Comparison of ENCODE assay signal across 8 cellular contexts in genomic region chr2:182767578-182767977, GRCh38. TPM values are rescaled to one million over a fixed set of nuclear protein-coding genes. Genes with fewer than 3 reads are reported as not detected.
DNase-seq lines count a peak whose midpoint lies in the region; ATAC-seq, FAIRE-seq and TF ChIP-seq lines count a peak whose summit lies in the region.

No MANE protein-coding gene starts in this region.

- no peaks in the 10 kb centered on the region for H3K27me3 Mint-ChIP-seq in Calu3 (ENCODE audit: unreplicated experiment)
- H3K27me3 Mint-ChIP-seq in activated naive CD8-positive, alpha-beta T cell treated with anti-CD3 and anti-CD28 coated beads, Interleukin-2, amount 50 U/mL, for 24 hours: no peaks in the 10 kb centered on the region
- H3K27me3 Mint-ChIP-seq in naive thymus-derived CD8-positive, alpha-beta T cell: no peaks in the 10 kb centered on the region

- CTCF ChIA-PET in Calu3 (lab: Charles Lee) (interaction anchor here (0.6 to 1.7 kb wide), 7 partner anchors 11 to 520 kb away, joined by 3 to 10 read pairs (median 4); partner anchors contain the start of gene FRZB), HepG2 (lab: Yijun Ruan, JAX; ENCODE audit: low intra/inter-chr PET ratio, low total read pairs) (interaction anchor here (1.6 kb wide), 1 partner anchor 212 kb away, joined by 19 read pairs; no protein-coding TSS in a partner anchor)

- H3K4me3 Mint-ChIP-seq in Calu3 (ENCODE audit: low read depth, unreplicated experiment): no peak overlapping the region
- H3K4me3 Mint-ChIP-seq in activated naive CD8-positive, alpha-beta T cell treated with anti-CD3 and anti-CD28 coated beads, Interleukin-2, amount 50 U/mL, for 24 hours: no peak overlapping the region
- no peak overlapping the region for H3K4me3 Mint-ChIP-seq in naive thymus-derived CD8-positive, alpha-beta T cell

- H2AFZ ChIP-seq in HepG2 (ENCODE audit: low read length): no peak overlapping the region

- H3K4me3 ChIP-seq in WI38 (ENCODE audit: low read depth, low read length) (no peak overlapping the region), HepG2 (replicated peaks in 1 of 3; ENCODE audit: insufficient read depth in 1 of 3, low read depth in 2 of 3, low read length in 3 of 3) (no peak overlapping the region)

- H3K36me3 ChIP-seq in HepG2 (replicated peaks in 1 of 2; ENCODE audit: control insufficient read depth in 1 of 2, insufficient read depth in 2 of 2, low read length in 2 of 2): peaks cover 10 to 53% of the 10 kb centered on the region in 2 experiments

- H3K9ac ChIP-seq in HepG2 (ENCODE audit: insufficient read depth, low read depth, low read length): no peak overlapping the region

- no peaks in the 10 kb centered on the region for H4K20me1 ChIP-seq in HepG2 (ENCODE audit: insufficient read depth, low read length)

- no peaks in the 10 kb centered on the region for H3K9me3 ChIP-seq in HepG2 (ENCODE audit: low read length)

- 82% methylated on average over 7 of the region's 7 CpGs for WGBS in HepG2 (ENCODE audit: low lambda C conversion rate)

- in situ Hi-C loops in HepG2 (cut with HindIII; ENCODE audit: extremely low pct_ligation_motif_present, low pct_unique_long_range_greater_than_20kb): loop anchor here (5.0 kb wide), 1 partner anchor 210 kb away; no protein-coding TSS in a partner anchor

- peak; percentile 28; the same call in 1 of the 2 replicates for TF ChIP-seq RAD21 in HepG2 (CRISPR knock-in tag; IDR thresholded peaks at IDR 0.05)

- no peaks in the 10 kb centered on the region for H3K79me2 ChIP-seq in HepG2 (ENCODE audit: insufficient read depth, low read length)

- H3K27ac ChIP-seq in HepG2 (ENCODE audit: extremely low read length, insufficient read depth, low read length): no peak overlapping the region

- peak; percentile 95 for FAIRE-seq in HepG2 (lab: Jason Lieb, UNC)

- H3K4me1 Mint-ChIP-seq in Calu3 (ENCODE audit: low read depth, unreplicated experiment): no peaks in the 10 kb centered on the region
- H3K4me1 Mint-ChIP-seq in activated naive CD8-positive, alpha-beta T cell treated with anti-CD3 and anti-CD28 coated beads, Interleukin-2, amount 50 U/mL, for 24 hours: no peaks in the 10 kb centered on the region
- peaks cover 0 to 5% (median under 1%) of the 10 kb centered on the region in 4 donors for H3K4me1 Mint-ChIP-seq in naive thymus-derived CD8-positive, alpha-beta T cell

- no peak for TF ChIP-seq POLR2A in HepG2 (IDR thresholded peaks at IDR 0.05; ENCODE audit: insufficient read depth in 1 of 2, low read depth in 2 of 2, low read length in 2 of 2)

- peaks cover 26% of the 10 kb centered on the region for H3K36me3 Mint-ChIP-seq in Calu3 (ENCODE audit: insufficient read depth, unreplicated experiment)
- H3K36me3 Mint-ChIP-seq in activated naive CD8-positive, alpha-beta T cell treated with anti-CD3 and anti-CD28 coated beads, Interleukin-2, amount 50 U/mL, for 24 hours (ENCODE audit: low read depth): peaks cover 78% of the 10 kb centered on the region
- peaks cover 64 to 92% (median 88%) of the 10 kb centered on the region in 3 donors for H3K36me3 Mint-ChIP-seq in naive thymus-derived CD8-positive, alpha-beta T cell

- H3K27ac Mint-ChIP-seq in Calu3 (ENCODE audit: unreplicated experiment): no peak overlapping the region
- no peak overlapping the region for H3K27ac Mint-ChIP-seq in activated naive CD8-positive, alpha-beta T cell treated with anti-CD3 and anti-CD28 coated beads, Interleukin-2, amount 50 U/mL, for 24 hours
- no peak overlapping the region for H3K27ac Mint-ChIP-seq in naive thymus-derived CD8-positive, alpha-beta T cell

- TF ChIP-seq CTCF in Calu3 (IDR thresholded peaks at IDR 0.05; ENCODE audit: unreplicated experiment) (peak; percentile 37), WI38 (IDR thresholded peaks at IDR 0.05; ENCODE audit: low read depth, low read length) (0 out of 2 replicates have a peak, but pooled peaks have one; percentile 22), HepG2 (CRISPR knock-in tag; IDR thresholded peaks at IDR 0.05) (peak; percentile 59)

- no peak for DNase-seq in Calu3
- peak; percentile 47 for DNase-seq in HepG2 (ENCODE audit: low spot score)
- DNase-seq in activated naive CD8-positive, alpha-beta T cell treated with anti-CD3 and anti-CD28 coated beads, Interleukin-2, amount 50 U/mL, for 24 hours: no peak
- no peak for DNase-seq in naive thymus-derived CD8-positive, alpha-beta T cell
- no peak for DNase-seq in GDM1 (lab: John Stamatoyannopoulos, UW)

- no peaks in the 10 kb centered on the region for H3K4me1 ChIP-seq in HepG2 (ENCODE audit: insufficient read depth, low read length)

- ATAC-seq in HG02759 (IDR thresholded peaks at IDR 0.05; ENCODE audit: unreplicated experiment) (peak; percentile 59), HepG2 (peak; percentile 94), GM21526 (IDR thresholded peaks at IDR 0.05; ENCODE audit: low FRiP score, unreplicated experiment) (no peak)
- no peak for ATAC-seq in activated naive CD8-positive, alpha-beta T cell treated with anti-CD3 and anti-CD28 coated beads, Interleukin-2, amount 50 U/mL, for 24 hours
- ATAC-seq in naive thymus-derived CD8-positive, alpha-beta T cell: no peak

- POLR2A ChIA-PET in HepG2 (lab: Yijun Ruan, JAX): interaction anchor here (1.0 kb wide), 1 partner anchor 212 kb away, joined by 3 read pairs; no protein-coding TSS in a partner anchor
- POLR2A ChIA-PET in naive thymus-derived CD8-positive, alpha-beta T cell (lab: Charles Lee): no interaction called here

- BruUV-seq in Calu3 (replicated peaks; lab: Mats Ljungman, UMichigan) (no TSS peak), HepG2 (replicated peaks; lab: Mats Ljungman, UMichigan) (no TSS peak)

- TF ChIP-seq EP300 in HepG2 (IDR thresholded peaks at IDR 0.05; ENCODE audit: low read depth in 2 of 2, low read length in 2 of 2) (no peak), HepG2 (CRISPR knock-in tag; IDR thresholded peaks at IDR 0.05; ENCODE audit: borderline replicate concordance) (no peak)

- intact Hi-C loops in Calu3 (cut with micrococcal nuclease; ENCODE audit: unreplicated experiment) (no loop called here), HepG2 (cut with micrococcal nuclease; ENCODE audit: unreplicated experiment) (loop anchor here (1.0 to 10.0 kb wide), 2 partner anchors 213 to 583 kb away; no protein-coding TSS in a partner anchor)

- no peak overlapping the region for H3K4me2 ChIP-seq in HepG2 (ENCODE audit: low read depth, low read length)

- H3K27me3 ChIP-seq in HepG2 (ENCODE audit: control insufficient read depth in 1 of 2, insufficient read depth in 2 of 2, low read length in 2 of 2): no peaks in the 10 kb centered on the region

- peaks cover 5% of the 10 kb centered on the region for H3K9me3 Mint-ChIP-seq in Calu3 (ENCODE audit: low read depth, unreplicated experiment)
- peaks cover 32% of the 10 kb centered on the region for H3K9me3 Mint-ChIP-seq in activated naive CD8-positive, alpha-beta T cell treated with anti-CD3 and anti-CD28 coated beads, Interleukin-2, amount 50 U/mL, for 24 hours
- peaks cover 0 to 44% (median 14%) of the 10 kb centered on the region in 9 donors for H3K9me3 Mint-ChIP-seq in naive thymus-derived CD8-positive, alpha-beta T cell

TF ChIP-seq in HepG2, 621 proteins besides CTCF, POLR2A, EP300 and RAD21 (continues in another document):
- TF ChIP-seq ZBTB34 (CRISPR knock-in tag; IDR thresholded peaks at IDR 0.05): no peak

RNA-seq across cellular contexts. Expression of gene DNAJC10, which starts 51.5 kb away (rescaled TPM):
- total RNA-seq in Calu3 (2022): 178 and 210 TPM in 2 replicates
- 178 and 190 TPM in 2 replicates for total RNA-seq in HepG2 (2016; rRNA removed; fragmentation: Illumina TruSeq; extraction: Trizol)
- total RNA-seq in HepG2 (2016; cell fraction: cytosol; rRNA removed; fragmentation: Illumina TruSeq; extraction: Trizol; ENCODE audit: low read depth): 20.2 and 22.6 TPM in 2 replicates
- total RNA-seq in HepG2 (2016; cell fraction: insoluble cytoplasmic fraction; rRNA removed; fragmentation: Illumina TruSeq; extraction: Trizol): 187 and 195 TPM in 2 replicates
- 118 and 122 TPM in 2 replicates for total RNA-seq in HepG2 (2016; cell fraction: membrane; rRNA removed; fragmentation: Illumina TruSeq; extraction: Trizol)
- 194 and 207 TPM in 2 replicates for total RNA-seq in HepG2 (2016; cell fraction: nucleus; rRNA removed; fragmentation: Illumina TruSeq; extraction: Trizol)
- 40.1 and 44.1 TPM in 2 replicates for polyA plus RNA-seq in HepG2 (2011; rRNA removed)
- polyA plus RNA-seq in HepG2 (2011; cell fraction: cytosol; rRNA removed): 14.0 and 24.2 TPM in 2 replicates
- polyA plus RNA-seq in HepG2 (2011; cell fraction: nucleus; rRNA removed): 43.5 and 66.4 TPM in 2 replicates
- polyA plus RNA-seq in HepG2 (2012): 68.3 and 73.4 TPM in 2 replicates
- 17.2 and 23.7 TPM in 2 replicates for polyA plus RNA-seq in HepG2 (2016; cell fraction: cytosol; fragmentation: Illumina TruSeq; extraction: Trizol; ENCODE audit: low read depth)
- 90.6 and 103 TPM in 2 replicates for polyA plus RNA-seq in HepG2 (2016; cell fraction: insoluble cytoplasmic fraction; fragmentation: Illumina TruSeq; extraction: Trizol; ENCODE audit: low read depth)
- polyA plus RNA-seq in HepG2 (2016; cell fraction: membrane; fragmentation: Illumina TruSeq; extraction: Trizol; ENCODE audit: low read depth): 49.0 and 50.6 TPM in 2 replicates
- polyA plus RNA-seq in HepG2 (2016; cell fraction: nucleus; fragmentation: Illumina TruSeq; extraction: Trizol; ENCODE audit: insufficient read depth, low read depth): 135 and 139 TPM in 2 replicates
- polyA minus RNA-seq in HepG2 (2011; rRNA and poly(A)+ RNA removed; ENCODE audit: low replicate concordance): 16.0 and 24.1 TPM in 2 replicates
- 45.0 and 49.4 TPM in 2 replicates for polyA minus RNA-seq in HepG2 (2011; cell fraction: cytosol; rRNA and poly(A)+ RNA removed)
- polyA minus RNA-seq in HepG2 (2011; cell fraction: nucleus; rRNA and poly(A)+ RNA removed): 71.5 and 98.2 TPM in 2 replicates
- total RNA-seq in naive thymus-derived CD8-positive, alpha-beta T cell: 10 to 100 TPM; 56.8 to 57.5 TPM
- 10 to 100 TPM; 39.7 to 58.2 (median 56.5) TPM for polyA plus RNA-seq in naive thymus-derived CD8-positive, alpha-beta T cell

Comparison
In these comparisons a context has a peak if more than half of its experiments do, and no peak if none do; other contexts are left out.
1. ATAC-seq: peak in HG02759 (single experiment) and HepG2 (single experiment); none in activated naive CD8-positive, alpha-beta T cell treated with anti-CD3 and anti-CD28 coated beads, Interleukin-2, amount 50 U/mL, for 24 hours (single experiment), naive thymus-derived CD8-positive, alpha-beta T cell (0 of 2) and GM21526 (single experiment).
2. Peak in every context shown above with its lines, with median percentiles within 50 percentile points of each other: CTCF ChIP-seq.